Comparison of ENCODE assay signal across 8 cellular contexts in genomic region chr11:86802601-86803051, GRCh38. TPM values are rescaled to one million over a fixed set of nuclear protein-coding genes. Genes with fewer than 3 reads are reported as not detected.
DNase-seq lines count a peak whose midpoint lies in the region; ATAC-seq, FAIRE-seq and TF ChIP-seq lines count a peak whose summit lies in the region.

No MANE protein-coding gene starts in this region.

- no peak for TF ChIP-seq POLR2A in esophagus squamous epithelium (IDR thresholded peaks at IDR 0.05)
- no peak for TF ChIP-seq POLR2A in GM12891 (IDR thresholded peaks at IDR 0.05; ENCODE audit: low read depth, low read length)

- H3K27ac Mint-ChIP-seq in activated T-cell treated with anti-CD3 and anti-CD28 coated beads, Interleukin-2, amount 50 U/mL, for 24 hours, result no peak overlapping the region

- H3K36me3 ChIP-seq in esophagus squamous epithelium, result no peaks in the 10 kb centered on the region
- H3K36me3 ChIP-seq in osteoblast (ENCODE audit: insufficient read depth, low read length), result peaks cover 2% of the 10 kb centered on the region

- H3K4me2 ChIP-seq in osteoblast (ENCODE audit: insufficient read depth, low read length), result peak overlapping the region; percentile 92

- no peaks in the 10 kb centered on the region for H3K9me3 Mint-ChIP-seq in activated T-cell treated with anti-CD3 and anti-CD28 coated beads, Interleukin-2, amount 50 U/mL, for 4 hours
- no peaks in the 10 kb centered on the region for H3K9me3 Mint-ChIP-seq in activated T-cell treated with anti-CD3 and anti-CD28 coated beads, Interleukin-2, amount 50 U/mL, for 24 hours

- H3K4me1 Mint-ChIP-seq in activated T-cell treated with anti-CD3 and anti-CD28 coated beads, Interleukin-2, amount 50 U/mL, for 4 hours (ENCODE audit: low read depth), result peaks cover 34% of the 10 kb centered on the region
- H3K4me1 Mint-ChIP-seq in activated T-cell treated with anti-CD3 and anti-CD28 coated beads, Interleukin-2, amount 50 U/mL, for 24 hours (ENCODE audit: low read depth), result peaks cover 70% of the 10 kb centered on the region

- no peak overlapping the region for H2AFZ ChIP-seq in osteoblast (ENCODE audit: low read length)

- ATAC-seq in activated T-cell treated with anti-CD3 and anti-CD28 coated beads, Interleukin-2, amount 50 U/mL, for 4 hours, result peak; percentile 44 to 58
- peak; percentile 35 for ATAC-seq in HG03565 (IDR thresholded peaks at IDR 0.05; ENCODE audit: unreplicated experiment)

- peak overlapping the region in 2 of 4 donors; percentile 66 to 81 for H3K4me3 ChIP-seq in esophagus squamous epithelium
- H3K4me3 ChIP-seq in osteoblast (ENCODE audit: insufficient read depth, low read length), result peak overlapping the region; percentile 86

- WGBS in esophagus squamous epithelium, 2 donors, result 8 to 16% methylated on average over 3 of the region's 3 CpGs

- H3K4me1 ChIP-seq in esophagus squamous epithelium, result peaks cover 14 to 51% (median 21%) of the 10 kb centered on the region in 3 donors
- peaks cover 62% of the 10 kb centered on the region for H3K4me1 ChIP-seq in osteoblast (ENCODE audit: insufficient read depth, low read length)

- peaks cover 27% of the 10 kb centered on the region for H4K20me1 ChIP-seq in osteoblast (ENCODE audit: insufficient read depth, low read length)

- H3K27me3 Mint-ChIP-seq in activated T-cell treated with anti-CD3 and anti-CD28 coated beads, Interleukin-2, amount 50 U/mL, for 4 hours (ENCODE audit: low read depth), result peaks cover 47% of the 10 kb centered on the region
- H3K27me3 Mint-ChIP-seq in activated T-cell treated with anti-CD3 and anti-CD28 coated beads, Interleukin-2, amount 50 U/mL, for 24 hours, result peaks cover 78% of the 10 kb centered on the region

- no peak for DNase-seq in activated T-cell treated with anti-CD3 and anti-CD28 coated beads, Interleukin-2, amount 50 U/mL, for 4 hours
- DNase-seq in activated T-cell treated with anti-CD3 and anti-CD28 coated beads, Interleukin-2, amount 50 U/mL, for 1 hour, result no peak
- DNase-seq in SHP77 treated with DMSO at 0.1 percent for 48 hours (lab: John Stamatoyannopoulos, UW) (peak; percentile 9), esophagus squamous epithelium (lab: John Stamatoyannopoulos, UW) (no peak), osteoblast (ENCODE audit: insufficient read length, low spot score, missing footprints) (no peak), GM12891 (ENCODE audit: insufficient read length, low spot score) (no peak)
- DNase-seq in activated T-cell treated with anti-CD3 and anti-CD28 coated beads, Interleukin-2, amount 50 U/mL, for 24 hours, result no peak

- peak overlapping the region; percentile 9 for H3K4me3 Mint-ChIP-seq in activated T-cell treated with anti-CD3 and anti-CD28 coated beads, Interleukin-2, amount 50 U/mL, for 4 hours
- H3K4me3 Mint-ChIP-seq in activated T-cell treated with anti-CD3 and anti-CD28 coated beads, Interleukin-2, amount 50 U/mL, for 24 hours, result no peak overlapping the region

- peaks cover 60% of the 10 kb centered on the region for H3K79me2 ChIP-seq in osteoblast (ENCODE audit: insufficient read depth, low read length)

- intact Hi-C loops in esophagus squamous epithelium (cut with DNase I), result loop anchor here (10.0 kb wide), 1 partner anchor 128 kb away; the partner anchor contains the start of gene ME3

- H3K27ac ChIP-seq in esophagus squamous epithelium (peak overlapping the region in 2 of 4 donors; percentile 74 to 80), osteoblast (ENCODE audit: low read depth, low read length) (peak overlapping the region; percentile 82)

- TF ChIP-seq CTCF in esophagus squamous epithelium (IDR thresholded peaks at IDR 0.05), result peak in 5 of 6 experiments; percentile 39 to 74 (median 54)
- peak; percentile 46 for TF ChIP-seq CTCF in osteoblast (IDR thresholded peaks at IDR 0.05; ENCODE audit: extremely low read depth, low read depth, low read length)

- no peak for FAIRE-seq in GM12891 (lab: Jason Lieb, UNC)

- H3K9me3 ChIP-seq in esophagus squamous epithelium, result no peaks in the 10 kb centered on the region
- no peaks in the 10 kb centered on the region for H3K9me3 ChIP-seq in osteoblast (ENCODE audit: low read depth, low read length)

- H3K27me3 ChIP-seq in esophagus squamous epithelium, result peaks cover 0 to 22% (median 0%) of the 10 kb centered on the region in 4 donors
- no peaks in the 10 kb centered on the region for H3K27me3 ChIP-seq in osteoblast (ENCODE audit: insufficient read depth, low read length)

- no peaks in the 10 kb centered on the region for H3K36me3 Mint-ChIP-seq in activated T-cell treated with anti-CD3 and anti-CD28 coated beads, Interleukin-2, amount 50 U/mL, for 4 hours (ENCODE audit: insufficient read depth)
- H3K36me3 Mint-ChIP-seq in activated T-cell treated with anti-CD3 and anti-CD28 coated beads, Interleukin-2, amount 50 U/mL, for 24 hours (ENCODE audit: low read depth), result no peaks in the 10 kb centered on the region

TF ChIP-seq in GM12891, 5 proteins besides CTCF, POLR2A, EP300 and RAD21:
- TF ChIP-seq POLR2AphosphoS5 (IDR thresholded peaks at IDR 0.05; ENCODE audit: low read depth, low read length), result no peak
- TF ChIP-seq PAX5 (IDR thresholded peaks at IDR 0.05; ENCODE audit: insufficient read depth, low read length, severe bottlenecking), result no peak
- no peak for TF ChIP-seq SPI1 (IDR thresholded peaks at IDR 0.05; ENCODE audit: low read depth, low read length)
- no peak for TF ChIP-seq POU2F2 (IDR thresholded peaks at IDR 0.05; ENCODE audit: low read depth, low read length)
- TF ChIP-seq TAF1 (IDR thresholded peaks at IDR 0.05; ENCODE audit: low read depth, low read length), result no peak

RNA-seq across cellular contexts. Expression of gene PRSS23, which starts 2.3 kb away (rescaled TPM):
- 10 to 100 TPM in 2 of 3 donors, 1 to 10 TPM in 1; 6.6 to 12.1 (median 10.4) TPM for total RNA-seq in activated T-cell treated with anti-CD3 and anti-CD28 coated beads, Interleukin-2, amount 50 U/mL, for 4 hours
- total RNA-seq in esophagus squamous epithelium (10 to 100 TPM in 2 of 4 donors, 1 to 10 TPM in 2; 2.9 to 20.6 (median 9.4) TPM), osteoblast (826 and 895 TPM in 2 replicates)
- polyA plus RNA-seq in GM12891 (2012; ENCODE audit: low read depth, missing spikeins), result not detected

Comparison
In these comparisons a context has a peak if more than half of its experiments do, and no peak if none do; other contexts are left out.
1. RNA of gene PRSS23, which starts 2.3 kb away (total RNA-seq): 826 to 895 TPM in osteoblast; 2.9 to 20.6 TPM in esophagus squamous epithelium and 6.6 to 12.1 TPM in activated T-cell treated with anti-CD3 and anti-CD28 coated beads, Interleukin-2, amount 50 U/mL, for 4 hours; every median in the first group is over 10 times any median in the second.